In the genomic region with DNA sequence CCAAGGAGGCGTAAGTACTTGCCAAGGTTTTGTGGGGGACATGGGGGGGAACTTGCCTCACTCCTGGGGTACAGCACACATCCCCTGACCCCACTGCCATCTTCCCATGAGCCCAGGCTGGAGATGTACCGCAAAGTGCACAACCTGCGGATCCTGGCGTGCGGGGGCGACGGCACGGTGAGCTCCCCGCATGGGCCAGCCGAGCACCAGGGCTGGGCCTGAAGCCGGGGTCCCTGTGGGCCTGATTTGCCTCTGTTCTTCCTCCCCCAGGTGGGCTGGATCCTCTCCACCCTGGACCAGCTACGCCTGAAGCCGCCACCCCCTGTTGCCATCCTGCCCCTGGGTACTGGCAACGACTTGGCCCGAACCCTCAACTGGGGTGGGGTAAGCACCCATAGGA, we compare ENCODE assay signal across 8 cellular contexts. TPM values are rescaled to one million over a fixed set of nuclear protein-coding genes. Genes with fewer than 3 reads are reported as not detected.
"Had no signal": no experiment of that assay in that cellular context is flagged by ENCODE, and none has a peak within 500 bp of the region (broad histone marks: within the 10 kb centered on the region; RNA-seq: fewer than 3 reads in every experiment).

No MANE protein-coding gene starts in this region.

RNA-seq across cellular contexts. Expression of a gene that starts 19.1 kb away (rescaled TPM):
- total RNA-seq: esophagus squamous epithelium, gastrocnemius medialis, left lung, left ventricle myocardium superior, lower lobe of right lung, lung microvascular endothelial cell, mesenteric fat pad had no signal
- polyA plus RNA-seq: keratinocyte had no signal
